In genomic region chr4:175504316-175504715, GRCh38 we compare ENCODE assay signal across 19 cellular contexts.
"Had no signal": no experiment of that assay in that cellular context is flagged by ENCODE, and none has a peak within 500 bp of the region (broad histone marks: within the 10 kb centered on the region; RNA-seq: fewer than 3 reads in every experiment).

No MANE protein-coding gene starts in this region.

- H3K9me3 ChIP-seq: body of pancreas, psoas muscle, sigmoid colon, thoracic aorta had no signal

- H3K36me3 ChIP-seq: sigmoid colon, thoracic aorta had no signal

- H3K4me1 ChIP-seq: body of pancreas, psoas muscle, sigmoid colon had no signal

- H3K27me3 ChIP-seq: body of pancreas, sigmoid colon had no signal

- H3K4me3 ChIP-seq: body of pancreas, mucosa of descending colon, psoas muscle, sigmoid colon, thoracic aorta had no signal

- DNase-seq: activated CD4-positive, alpha-beta T cell treated with anti-CD3 and anti-CD28 coated beads for 4 hours; activated CD8-positive, alpha-beta memory T cell treated with anti-CD3 and anti-CD28 coated beads, Interleukin-2, amount 50 U/mL, for 48 hours; activated CD8-positive, alpha-beta T cell treated with anti-CD3 and anti-CD28 coated beads, Interleukin-2, amount 10 ng/mL, durations not matched to agents 7 days and 5 days; activated naive CD4-positive, alpha-beta T cell treated with Interleukin-2 at 50 U/mL for 16 hours; activated naive CD8-positive, alpha-beta T cell treated with anti-CD3 and anti-CD28 coated beads, Interleukin-2, amount 50 U/mL, for 24 hours; body of pancreas; dermis blood vessel endothelial cell; endodermal cell; erythroblast; glutamatergic neuron; mammary epithelial cell; mucosa of descending colon; occipital lobe; psoas muscle; sigmoid colon; stimulated activated CD4-positive, alpha-beta T cell treated with anti-CD3 and anti-CD28 coated beads, Interleukin-2, amount 100 ng/mL, for 48 hours; T-helper 9 cell had no signal

- H3K27ac ChIP-seq: body of pancreas, psoas muscle, sigmoid colon, thoracic aorta, VCaP had no signal
